Comparison of ENCODE assay signal across 7 cellular contexts in genomic region chr4:84179413-84179812, GRCh38.
"Had no signal": no experiment of that assay in that cellular context is flagged by ENCODE, and none has a peak within 500 bp of the region (broad histone marks: within the 10 kb centered on the region; RNA-seq: fewer than 3 reads in every experiment).

No MANE protein-coding gene starts in this region.

- H3K9me3 ChIP-seq: HAP-1 had no signal

- H3K27ac ChIP-seq: HL-60 had no signal

- H3K4me2 ChIP-seq: GM23338 had no signal

- H3K36me3 ChIP-seq: HAP-1 had no signal

- H3K4me1 ChIP-seq: HAP-1 had no signal

- H2AFZ ChIP-seq: GM23338 had no signal

- H3K4me3 ChIP-seq: GM23338, HAP-1 had no signal

- DNase-seq: H7, HFFc6, KG1 had no signal

- ATAC-seq: GM23338, HCT116 had no signal
